1 cellular context compared by ENCODE assay signal in the genomic region with DNA sequence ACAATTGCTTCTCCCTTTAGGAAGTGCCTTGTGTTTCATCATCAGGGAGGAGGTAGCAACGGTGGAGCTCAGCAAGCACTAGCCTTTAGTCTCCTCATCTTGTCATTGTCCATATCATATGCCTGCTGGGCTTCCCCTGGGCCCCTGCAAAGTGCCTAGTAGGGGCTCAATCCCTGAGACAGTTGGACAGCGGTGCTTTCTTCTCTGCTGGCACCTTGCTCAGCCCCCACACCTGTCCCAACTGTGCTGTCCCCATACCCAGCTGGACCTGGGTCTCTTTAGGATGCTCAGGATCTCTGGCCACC.
TF ChIP-seq lines count a peak whose summit lies in the region.

No MANE protein-coding gene starts in this region.

TF ChIP-seq in GM23338, 12 proteins besides CTCF, POLR2A, EP300 and RAD21:
- no peak for TF ChIP-seq EZH2phosphoT487 (IDR thresholded peaks at IDR 0.05; ENCODE audit: unreplicated experiment)
- no peak for TF ChIP-seq ZNF331 (CRISPR knock-in tag; IDR thresholded peaks at IDR 0.05; ENCODE audit: low read depth)
- TF ChIP-seq EZH2 (IDR thresholded peaks at IDR 0.05; ENCODE audit: low read depth, unreplicated experiment) = no peak
- TF ChIP-seq, protein P1, sequence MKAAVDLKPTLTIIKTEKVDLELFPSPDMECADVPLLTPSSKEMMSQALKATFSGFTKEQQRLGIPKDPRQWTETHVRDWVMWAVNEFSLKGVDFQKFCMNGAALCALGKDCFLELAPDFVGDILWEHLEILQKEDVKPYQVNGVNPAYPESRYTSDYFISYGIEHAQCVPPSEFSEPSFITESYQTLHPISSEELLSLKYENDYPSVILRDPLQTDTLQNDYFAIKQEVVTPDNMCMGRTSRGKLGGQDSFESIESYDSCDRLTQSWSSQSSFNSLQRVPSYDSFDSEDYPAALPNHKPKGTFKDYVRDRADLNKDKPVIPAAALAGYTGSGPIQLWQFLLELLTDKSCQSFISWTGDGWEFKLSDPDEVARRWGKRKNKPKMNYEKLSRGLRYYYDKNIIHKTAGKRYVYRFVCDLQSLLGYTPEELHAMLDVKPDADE (IDR thresholded peaks at IDR 0.05) = no peak
- no peak for TF ChIP-seq CREB1 (CRISPR knock-in tag; IDR thresholded peaks at IDR 0.05; ENCODE audit: low read depth)
- no peak for TF ChIP-seq ZNF114 (CRISPR knock-in tag; IDR thresholded peaks at IDR 0.05)
- TF ChIP-seq, protein P2, sequence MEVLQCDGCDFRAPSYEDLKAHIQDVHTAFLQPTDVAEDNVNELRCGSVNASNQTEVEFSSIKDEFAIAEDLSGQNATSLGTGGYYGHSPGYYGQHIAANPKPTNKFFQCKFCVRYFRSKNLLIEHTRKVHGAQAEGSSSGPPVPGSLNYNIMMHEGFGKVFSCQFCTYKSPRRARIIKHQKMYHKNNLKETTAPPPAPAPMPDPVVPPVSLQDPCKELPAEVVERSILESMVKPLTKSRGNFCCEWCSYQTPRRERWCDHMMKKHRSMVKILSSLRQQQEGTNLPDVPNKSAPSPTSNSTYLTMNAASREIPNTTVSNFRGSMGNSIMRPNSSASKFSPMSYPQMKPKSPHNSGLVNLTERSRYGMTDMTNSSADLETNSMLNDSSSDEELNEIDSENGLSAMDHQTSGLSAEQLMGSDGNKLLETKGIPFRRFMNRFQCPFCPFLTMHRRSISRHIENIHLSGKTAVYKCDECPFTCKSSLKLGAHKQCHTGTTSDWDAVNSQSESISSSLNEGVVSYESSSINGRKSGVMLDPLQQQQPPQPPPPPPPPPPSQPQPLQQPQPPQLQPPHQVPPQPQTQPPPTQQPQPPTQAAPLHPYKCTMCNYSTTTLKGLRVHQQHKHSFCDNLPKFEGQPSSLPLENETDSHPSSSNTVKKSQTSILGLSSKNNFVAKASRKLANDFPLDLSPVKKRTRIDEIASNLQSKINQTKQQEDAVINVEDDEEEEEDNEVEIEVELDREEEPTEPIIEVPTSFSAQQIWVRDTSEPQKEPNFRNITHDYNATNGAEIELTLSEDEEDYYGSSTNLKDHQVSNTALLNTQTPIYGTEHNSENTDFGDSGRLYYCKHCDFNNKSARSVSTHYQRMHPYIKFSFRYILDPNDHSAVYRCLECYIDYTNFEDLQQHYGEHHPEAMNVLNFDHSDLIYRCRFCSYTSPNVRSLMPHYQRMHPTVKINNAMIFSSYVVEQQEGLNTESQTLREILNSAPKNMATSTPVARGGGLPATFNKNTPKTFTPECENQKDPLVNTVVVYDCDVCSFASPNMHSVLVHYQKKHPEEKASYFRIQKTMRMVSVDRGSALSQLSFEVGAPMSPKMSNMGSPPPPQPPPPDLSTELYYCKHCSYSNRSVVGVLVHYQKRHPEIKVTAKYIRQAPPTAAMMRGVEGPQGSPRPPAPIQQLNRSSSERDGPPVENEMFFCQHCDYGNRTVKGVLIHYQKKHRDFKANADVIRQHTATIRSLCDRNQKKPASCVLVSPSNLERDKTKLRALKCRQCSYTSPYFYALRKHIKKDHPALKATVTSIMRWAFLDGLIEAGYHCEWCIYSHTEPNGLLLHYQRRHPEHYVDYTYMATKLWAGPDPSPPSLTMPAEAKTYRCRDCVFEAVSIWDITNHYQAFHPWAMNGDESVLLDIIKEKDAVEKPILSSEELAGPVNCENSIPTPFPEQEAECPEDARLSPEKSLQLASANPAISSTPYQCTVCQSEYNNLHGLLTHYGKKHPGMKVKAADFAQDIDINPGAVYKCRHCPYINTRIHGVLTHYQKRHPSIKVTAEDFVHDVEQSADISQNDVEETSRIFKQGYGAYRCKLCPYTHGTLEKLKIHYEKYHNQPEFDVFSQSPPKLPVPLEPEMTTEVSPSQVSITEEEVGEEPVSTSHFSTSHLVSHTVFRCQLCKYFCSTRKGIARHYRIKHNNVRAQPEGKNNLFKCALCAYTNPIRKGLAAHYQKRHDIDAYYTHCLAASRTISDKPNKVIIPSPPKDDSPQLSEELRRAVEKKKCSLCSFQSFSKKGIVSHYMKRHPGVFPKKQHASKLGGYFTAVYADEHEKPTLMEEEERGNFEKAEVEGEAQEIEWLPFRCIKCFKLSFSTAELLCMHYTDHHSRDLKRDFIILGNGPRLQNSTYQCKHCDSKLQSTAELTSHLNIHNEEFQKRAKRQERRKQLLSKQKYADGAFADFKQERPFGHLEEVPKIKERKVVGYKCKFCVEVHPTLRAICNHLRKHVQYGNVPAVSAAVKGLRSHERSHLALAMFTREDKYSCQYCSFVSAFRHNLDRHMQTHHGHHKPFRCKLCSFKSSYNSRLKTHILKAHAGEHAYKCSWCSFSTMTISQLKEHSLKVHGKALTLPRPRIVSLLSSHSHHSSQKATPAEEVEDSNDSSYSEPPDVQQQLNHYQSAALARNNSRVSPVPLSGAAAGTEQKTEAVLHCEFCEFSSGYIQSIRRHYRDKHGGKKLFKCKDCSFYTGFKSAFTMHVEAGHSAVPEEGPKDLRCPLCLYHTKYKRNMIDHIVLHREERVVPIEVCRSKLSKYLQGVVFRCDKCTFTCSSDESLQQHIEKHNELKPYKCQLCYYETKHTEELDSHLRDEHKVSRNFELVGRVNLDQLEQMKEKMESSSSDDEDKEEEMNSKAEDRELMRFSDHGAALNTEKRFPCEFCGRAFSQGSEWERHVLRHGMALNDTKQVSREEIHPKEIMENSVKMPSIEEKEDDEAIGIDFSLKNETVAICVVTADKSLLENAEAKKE (CRISPR knock-in tag; IDR thresholded peaks at IDR 0.05) = no peak
- TF ChIP-seq, protein P3, sequence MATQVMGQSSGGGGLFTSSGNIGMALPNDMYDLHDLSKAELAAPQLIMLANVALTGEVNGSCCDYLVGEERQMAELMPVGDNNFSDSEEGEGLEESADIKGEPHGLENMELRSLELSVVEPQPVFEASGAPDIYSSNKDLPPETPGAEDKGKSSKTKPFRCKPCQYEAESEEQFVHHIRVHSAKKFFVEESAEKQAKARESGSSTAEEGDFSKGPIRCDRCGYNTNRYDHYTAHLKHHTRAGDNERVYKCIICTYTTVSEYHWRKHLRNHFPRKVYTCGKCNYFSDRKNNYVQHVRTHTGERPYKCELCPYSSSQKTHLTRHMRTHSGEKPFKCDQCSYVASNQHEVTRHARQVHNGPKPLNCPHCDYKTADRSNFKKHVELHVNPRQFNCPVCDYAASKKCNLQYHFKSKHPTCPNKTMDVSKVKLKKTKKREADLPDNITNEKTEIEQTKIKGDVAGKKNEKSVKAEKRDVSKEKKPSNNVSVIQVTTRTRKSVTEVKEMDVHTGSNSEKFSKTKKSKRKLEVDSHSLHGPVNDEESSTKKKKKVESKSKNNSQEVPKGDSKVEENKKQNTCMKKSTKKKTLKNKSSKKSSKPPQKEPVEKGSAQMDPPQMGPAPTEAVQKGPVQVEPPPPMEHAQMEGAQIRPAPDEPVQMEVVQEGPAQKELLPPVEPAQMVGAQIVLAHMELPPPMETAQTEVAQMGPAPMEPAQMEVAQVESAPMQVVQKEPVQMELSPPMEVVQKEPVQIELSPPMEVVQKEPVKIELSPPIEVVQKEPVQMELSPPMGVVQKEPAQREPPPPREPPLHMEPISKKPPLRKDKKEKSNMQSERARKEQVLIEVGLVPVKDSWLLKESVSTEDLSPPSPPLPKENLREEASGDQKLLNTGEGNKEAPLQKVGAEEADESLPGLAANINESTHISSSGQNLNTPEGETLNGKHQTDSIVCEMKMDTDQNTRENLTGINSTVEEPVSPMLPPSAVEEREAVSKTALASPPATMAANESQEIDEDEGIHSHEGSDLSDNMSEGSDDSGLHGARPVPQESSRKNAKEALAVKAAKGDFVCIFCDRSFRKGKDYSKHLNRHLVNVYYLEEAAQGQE (IDR thresholded peaks at IDR 0.05; ENCODE audit: unreplicated experiment) = no peak
- TF ChIP-seq JUNB (IDR thresholded peaks at IDR 0.05; ENCODE audit: unreplicated experiment) = no peak
- no peak for TF ChIP-seq STAT1 (IDR thresholded peaks at IDR 0.05; ENCODE audit: unreplicated experiment)
- TF ChIP-seq NANOG (IDR thresholded peaks at IDR 0.05; ENCODE audit: borderline replicate concordance) = no peak
